23 cellular contexts compared by ENCODE assay signal in genomic region chr9:93197670-93198069, GRCh38. TPM values are rescaled to one million over a fixed set of nuclear protein-coding genes. Genes with fewer than 3 reads are reported as not detected.
DNase-seq lines count a peak whose midpoint lies in the region; ATAC-seq and TF ChIP-seq lines count a peak whose summit lies in the region.
"Had no signal": no experiment of that assay in that cellular context is flagged by ENCODE, and none has a peak within 500 bp of the region (broad histone marks: within the 10 kb centered on the region; RNA-seq: fewer than 3 reads in every experiment).

No MANE protein-coding gene starts in this region.

- intact Hi-C loops in body of pancreas (cut with DNase I) = no loop called here

- H3K9ac ChIP-seq in NT2/D1 (ENCODE audit: insufficient read length, low read depth) (peak overlapping the region; percentile 32), rectal smooth muscle tissue (ENCODE audit: low read length) (no peak overlapping the region)

- peak; percentile 10 for ATAC-seq in body of pancreas
- no peak for ATAC-seq in GM18868 (IDR thresholded peaks at IDR 0.05; ENCODE audit: unreplicated experiment)
- no peak for ATAC-seq in HG03571 (IDR thresholded peaks at IDR 0.05; ENCODE audit: unreplicated experiment)
- ATAC-seq: activated naive CD8-positive, alpha-beta T cell treated with anti-CD3 and anti-CD28 coated beads, Interleukin-2, amount 50 U/mL, for 24 hours; left colon had no signal

- no peak for TF ChIP-seq CTCF in body of pancreas (IDR thresholded peaks at IDR 0.05)
- TF ChIP-seq CTCF in right atrium auricular region (IDR thresholded peaks at IDR 0.05) = no peak

- H3K4me1 ChIP-seq in NT2/D1 (ENCODE audit: insufficient read depth, insufficient read length) (peaks cover 24% of the 10 kb centered on the region), body of pancreas (peaks cover 95% of the 10 kb centered on the region), right atrium auricular region (peaks cover 0 to 88% of the 10 kb centered on the region in 2 donors), rectal smooth muscle tissue (ENCODE audit: control insufficient read depth, insufficient read depth, low read length) (peaks cover 43% of the 10 kb centered on the region), HAP-1 (peaks cover 20% of the 10 kb centered on the region)

- H3K27ac ChIP-seq in body of pancreas (peak overlapping the region; percentile 50 to 90 (median 84)), right atrium auricular region (peak overlapping the region; percentile 56 to 78), rectal smooth muscle tissue (ENCODE audit: low read depth, low read length) (peak overlapping the region; percentile 47)
- H3K27ac ChIP-seq: WERI-Rb-1 had no signal

- H3K9me3 ChIP-seq in NT2/D1 (ENCODE audit: insufficient read depth, low read length) (no peaks in the 10 kb centered on the region), body of pancreas (no peaks in the 10 kb centered on the region), right atrium auricular region (no peaks in the 10 kb centered on the region), HAP-1 (no peaks in the 10 kb centered on the region)

- no peak for TF ChIP-seq POLR2A in body of pancreas (IDR thresholded peaks at IDR 0.05)

- H3K36me3 ChIP-seq in NT2/D1 (ENCODE audit: insufficient read depth, insufficient read length, low read length) (no peaks in the 10 kb centered on the region), body of pancreas (replicated peaks in 1 of 2; ENCODE audit: insufficient read depth in 1 of 2, low read depth in 2 of 2) (no peaks in the 10 kb centered on the region), right atrium auricular region (no peaks in the 10 kb centered on the region), rectal smooth muscle tissue (ENCODE audit: control insufficient read depth, insufficient read depth, low read length) (no peaks in the 10 kb centered on the region), HAP-1 (replicated peaks) (no peaks in the 10 kb centered on the region; the same call in 1 of the 2 replicates)
- H3K36me3 ChIP-seq: WERI-Rb-1 had no signal

- H3K4me3 ChIP-seq in NT2/D1 (ENCODE audit: insufficient read length, low read depth) (no peak overlapping the region), body of pancreas (no peak overlapping the region), right atrium auricular region (no peak overlapping the region), rectal smooth muscle tissue (ENCODE audit: low read length) (no peak overlapping the region), HAP-1 (no peak overlapping the region)

- 45 to 76% methylated on average over 4 to 9 of the region's 9 CpGs for WGBS in body of pancreas, 2 donors

- in situ Hi-C loops in HAP-1 (cut with MboI; ENCODE audit: low sequenced_read_pairs) = no loop called here

- H3K27me3 ChIP-seq in NT2/D1 (ENCODE audit: insufficient read depth, insufficient read length) (no peaks in the 10 kb centered on the region), body of pancreas (no peaks in the 10 kb centered on the region), right atrium auricular region (no peaks in the 10 kb centered on the region), rectal smooth muscle tissue (ENCODE audit: control insufficient read depth, insufficient read depth, low read length) (no peaks in the 10 kb centered on the region), HAP-1 (ENCODE audit: low read depth) (no peaks in the 10 kb centered on the region)

- DNase-seq in NT2/D1 (ENCODE audit: low read depth, low spot score) (no peak), body of pancreas (peak in 2 of 4 donors; percentile 51 to 58), right atrium auricular region (ENCODE audit: low spot score) (no peak), LoVo (ENCODE audit: low spot score) (no peak), HAP-1 (ENCODE audit: low spot score in 2 of 2) (no peak)
- DNase-seq: activated CD4-positive, alpha-beta T cell treated with anti-CD3 and anti-CD28 coated beads, Interleukin-2, amount 10 ng/mL, durations not matched to agents 24 days and 14 days; activated CD8-positive, alpha-beta memory T cell treated with anti-CD3 and anti-CD28 coated beads for 24 hours; activated naive CD8-positive, alpha-beta T cell treated with anti-CD3 and anti-CD28 coated beads, Interleukin-2, amount 50 U/mL, for 24 hours; activated T-cell treated with anti-CD3 and anti-CD28 coated beads for 4 hours; HCEC 1CT; hypothalamus; left colon; NCI-H2029 treated with DMSO at 0.1 percent for 48 hours; NCI-H2227 treated with DMSO at 0.1 percent for 48 hours; NCI-H526 treated with DMSO at 0.1 percent for 48 hours; stimulated activated CD4-positive, alpha-beta T cell treated with anti-CD3 and anti-CD28 coated beads, Interleukin-4, amount 100 ng/mL, for 24 hours; substantia nigra; T1000; WERI-Rb-1 had no signal

RNA-seq across cellular contexts. Expression of gene WNK2, which starts 13.7 kb away (rescaled TPM):
- total RNA-seq in body of pancreas (100 to 1,000 TPM in 1 of 2 donors, 10 to 100 TPM in 1; 85.4 to 173 TPM), right atrium auricular region (100 to 1,000 TPM in 1 of 2 donors, 10 to 100 TPM in 1; 61.4 to 132 TPM)
- total RNA-seq: RPMI7951 had no signal
